In the genomic region with DNA sequence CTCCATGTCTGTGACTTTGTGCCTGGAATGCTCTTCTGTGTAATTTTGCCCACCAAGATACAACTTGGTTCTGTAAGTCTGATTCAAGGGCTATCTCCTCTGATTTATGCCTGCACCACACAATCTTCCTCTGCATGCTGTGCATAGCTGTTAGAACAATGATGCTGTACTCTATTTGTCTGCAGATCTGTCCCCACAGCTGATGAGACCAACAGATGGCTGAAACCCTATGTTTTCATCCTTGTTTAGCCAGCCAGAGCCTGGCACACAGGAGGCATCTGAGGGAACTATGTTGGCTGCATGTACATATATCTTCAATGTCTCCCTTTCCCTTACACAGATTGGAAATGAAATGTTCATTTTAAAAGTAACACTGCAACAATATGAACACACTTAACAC, we compare ENCODE assay signal across 19 cellular contexts. TPM values are rescaled to one million over a fixed set of nuclear protein-coding genes. Genes with fewer than 3 reads are reported as not detected.
DNase-seq lines count a peak whose midpoint lies in the region; FAIRE-seq and TF ChIP-seq lines count a peak whose summit lies in the region.
"Had no signal": no experiment of that assay in that cellular context is flagged by ENCODE, and none has a peak within 500 bp of the region (broad histone marks: within the 10 kb centered on the region; RNA-seq: fewer than 3 reads in every experiment).

No MANE protein-coding gene starts in this region.

- H2BK5ac ChIP-seq in mesenchymal stem cell (ENCODE audit: low read depth, low read length, poor library complexity, severe bottlenecking) (no peak overlapping the region), mesendoderm (ENCODE audit: low read length) (no peak overlapping the region)

- H3K4me3 ChIP-seq in bronchial epithelial cell (ENCODE audit: low read depth, low read length) = no peak overlapping the region
- H3K4me3 ChIP-seq in mesenchymal stem cell (ENCODE audit: insufficient read depth in 1 of 2, low read depth in 1 of 2, low read length in 2 of 2) = no peak overlapping the region
- no peak overlapping the region for H3K4me3 ChIP-seq in mesendoderm (ENCODE audit: low read length)
- H3K4me3 ChIP-seq: A549, HAP-1 had no signal

- H2BK12ac ChIP-seq in mesenchymal stem cell (ENCODE audit: low read length in 2 of 2) = no peak overlapping the region

- peak; percentile 60 for FAIRE-seq in bronchial epithelial cell (lab: Jason Lieb, UNC)
- FAIRE-seq: A549, GM12892, GM19239, HepG2, HTR-8/SVneo had no signal

- H3K4me1 ChIP-seq in mesenchymal stem cell (ENCODE audit: control insufficient read depth, insufficient read depth, low read depth, low read length) = peaks cover 6% of the 10 kb centered on the region
- no peaks in the 10 kb centered on the region for H3K4me1 ChIP-seq in mesendoderm (ENCODE audit: control insufficient read depth, low read depth, low read length)
- H3K4me1 ChIP-seq: A549, HAP-1 had no signal

- no peak overlapping the region for H4K5ac ChIP-seq in mesendoderm (ENCODE audit: low read length)

- DNase-seq in NCI-H1694 (lab: John Stamatoyannopoulos, UW) (peak; percentile 63), bronchial epithelial cell (ENCODE audit: low read depth) (no peak), mesenchymal stem cell (no peak), DMS 273 (lab: John Stamatoyannopoulos, UW; ENCODE audit: unreplicated experiment) (no peak), DMS79 treated with DMSO at 0.1 percent for 48 hours (lab: John Stamatoyannopoulos, UW) (no peak), T1000 (lab: John Stamatoyannopoulos, UW) (no peak), mesendoderm (no peak)
- DNase-seq: CD8-positive, alpha-beta memory T cell; DMS79; EL; GDM1; GOT3 had no signal

- H3K18ac ChIP-seq in mesenchymal stem cell (ENCODE audit: low read depth in 1 of 2, low read length in 2 of 2) = no peak overlapping the region
- no peak overlapping the region for H3K18ac ChIP-seq in mesendoderm (ENCODE audit: low read length)

- no peak overlapping the region for H3K23ac ChIP-seq in mesenchymal stem cell (ENCODE audit: low read length in 2 of 2)
- no peak overlapping the region for H3K23ac ChIP-seq in mesendoderm (ENCODE audit: low read length)

- H4K8ac ChIP-seq in mesenchymal stem cell (ENCODE audit: low read length) = no peak overlapping the region
- H4K8ac ChIP-seq in mesendoderm (ENCODE audit: low read depth, low read length) = no peak overlapping the region

- H3K79me1 ChIP-seq in mesenchymal stem cell (replicated peaks; ENCODE audit: low read length, poor library complexity, severe bottlenecking) (peaks cover 4% of the 10 kb centered on the region), mesendoderm (ENCODE audit: low read length) (no peaks in the 10 kb centered on the region)

- H3K36me3 ChIP-seq in bronchial epithelial cell (ENCODE audit: control insufficient read depth, insufficient read depth, low read length) (peaks cover 7% of the 10 kb centered on the region), mesenchymal stem cell (ENCODE audit: control insufficient read depth in 1 of 2, insufficient read depth in 2 of 2, low read depth in 1 of 2, low read length in 2 of 2) (peaks cover 30 to 95% of the 10 kb centered on the region in 2 experiments), mesendoderm (ENCODE audit: control insufficient read depth, insufficient read depth, low read length) (peaks cover 7% of the 10 kb centered on the region)
- H3K36me3 ChIP-seq: HAP-1 had no signal

- H3K27ac ChIP-seq in mesenchymal stem cell (ENCODE audit: low read length, poor library complexity, severe bottlenecking) (peak overlapping the region; percentile 15), mesendoderm (ENCODE audit: low read depth, low read length) (no peak overlapping the region)
- H3K27ac ChIP-seq: A549 had no signal

- H3K79me2 ChIP-seq in mesendoderm (ENCODE audit: control insufficient read depth, insufficient read depth, low read length) = no peaks in the 10 kb centered on the region

- H3K4me2 ChIP-seq in mesenchymal stem cell (ENCODE audit: low read length, poor library complexity, severe bottlenecking) = no peak overlapping the region
- no peak overlapping the region for H3K4me2 ChIP-seq in mesendoderm (ENCODE audit: low read length)
- H3K4me2 ChIP-seq: A549 had no signal

- H3K14ac ChIP-seq in mesenchymal stem cell (ENCODE audit: low read length in 2 of 2) = no peak overlapping the region

- H2BK120ac ChIP-seq in mesenchymal stem cell (ENCODE audit: low read depth, low read length) (no peak overlapping the region), mesendoderm (ENCODE audit: low read depth, low read length) (no peak overlapping the region)

- no peak overlapping the region for H2BK15ac ChIP-seq in mesenchymal stem cell (ENCODE audit: low read depth, poor library complexity, severe bottlenecking)
- H2BK15ac ChIP-seq in mesendoderm (replicated peaks; ENCODE audit: low read depth) = no peak overlapping the region

- no peak overlapping the region for H4K91ac ChIP-seq in mesenchymal stem cell (ENCODE audit: low read length)

- no peak overlapping the region for H3K4ac ChIP-seq in mesenchymal stem cell (ENCODE audit: low read depth in 1 of 2, low read length in 2 of 2)
- no peak overlapping the region for H3K4ac ChIP-seq in mesendoderm (ENCODE audit: low read depth, low read length)

- H3K56ac ChIP-seq in mesendoderm (ENCODE audit: low read length) = no peak overlapping the region

- no peak overlapping the region for H3K9ac ChIP-seq in mesenchymal stem cell (ENCODE audit: low read length)
- H3K9ac ChIP-seq in mesendoderm (ENCODE audit: low read length) = no peak overlapping the region

- H3K9me3 ChIP-seq in mesenchymal stem cell (ENCODE audit: control insufficient read depth, low read length) = no peaks in the 10 kb centered on the region
- H3K9me3 ChIP-seq: A549, HAP-1 had no signal

- no peak for TF ChIP-seq CTCF in bronchial epithelial cell (IDR thresholded peaks at IDR 0.05; ENCODE audit: insufficient read depth, low read length, severe bottlenecking)

- H2AK5ac ChIP-seq in mesenchymal stem cell (ENCODE audit: low read length, severe bottlenecking) (no peak overlapping the region), mesendoderm (ENCODE audit: low read length) (no peak overlapping the region)

- H2AFZ ChIP-seq in mesenchymal stem cell (ENCODE audit: low read depth, low read length) = no peak overlapping the region

- H3K27me3 ChIP-seq in bronchial epithelial cell (ENCODE audit: control insufficient read depth, insufficient read depth, low read length) (no peaks in the 10 kb centered on the region), mesenchymal stem cell (ENCODE audit: control insufficient read depth in 1 of 2, insufficient read depth in 1 of 2, low read length in 2 of 2) (no peaks in the 10 kb centered on the region), mesendoderm (ENCODE audit: insufficient read depth, low read length, poor library complexity) (no peaks in the 10 kb centered on the region)

RNA-seq across cellular contexts. Expression of gene ABCA4, which starts 57.9 kb away (rescaled TPM):
- total RNA-seq in bronchial epithelial cell = under 0.01 and 1.4 TPM in 2 replicates
- polyA plus RNA-seq in mesenchymal stem cell (2013, experiment 1 of 2) = 0.12 TPM
- polyA plus RNA-seq in mesenchymal stem cell (2013, experiment 2 of 2) = 0.04 TPM
- polyA plus RNA-seq in mesendoderm (2013, experiment 1 of 2) = 0.17 TPM
- polyA plus RNA-seq in mesendoderm (2013, experiment 2 of 2) = 0.07 TPM
- total RNA-seq: CD8-positive, alpha-beta memory T cell had no signal
- polyA plus RNA-seq: CD14-positive monocyte; CD8-positive, alpha-beta memory T cell had no signal

RNA-seq across cellular contexts. Expression of gene ARHGAP29, which starts 58.5 kb away (rescaled TPM):
- total RNA-seq in bronchial epithelial cell = 7.9 and 18.3 TPM in 2 replicates
- polyA plus RNA-seq in mesenchymal stem cell (2013, experiment 1 of 2) = 4.1 TPM
- polyA plus RNA-seq in mesenchymal stem cell (2013, experiment 2 of 2) = 4.1 TPM
- polyA plus RNA-seq in mesendoderm (2013, experiment 1 of 2) = 15.2 TPM
- 14.9 TPM for polyA plus RNA-seq in mesendoderm (2013, experiment 2 of 2)
- total RNA-seq: CD8-positive, alpha-beta memory T cell had no signal
- polyA plus RNA-seq: CD8-positive, alpha-beta memory T cell had no signal
